ENCODE assay signal across 11 cellular contexts in the genomic region with DNA sequence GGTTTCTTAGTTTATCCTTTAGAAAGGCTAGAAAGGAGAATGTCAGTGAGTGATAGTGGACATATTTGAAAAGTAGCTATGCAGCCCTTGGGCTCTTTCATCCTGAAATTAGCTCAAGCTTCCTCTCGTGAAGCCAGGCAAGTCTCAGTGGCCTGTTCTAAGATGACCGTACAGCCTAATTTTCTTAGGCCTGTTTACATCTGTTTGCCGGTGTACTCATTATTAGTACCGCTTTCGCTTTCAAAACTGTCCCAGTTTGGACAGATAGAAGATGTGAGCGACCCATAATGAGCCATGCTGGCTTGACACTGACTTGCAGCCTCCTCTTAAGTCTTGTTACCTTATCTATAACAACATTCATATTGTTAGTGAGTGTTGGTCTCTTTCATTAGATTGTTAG. TPM values are rescaled to one million over a fixed set of nuclear protein-coding genes. Genes with fewer than 3 reads are reported as not detected.
A peak's percentile ranks its signal among the peaks of the same experiment; 100 is the strongest.
DNase-seq lines count a peak whose midpoint lies in the region; ATAC-seq and FAIRE-seq lines count a peak whose summit lies in the region.
"Had no signal": no experiment of that assay in that cellular context is flagged by ENCODE, and none has a peak within 500 bp of the region (broad histone marks: within the 10 kb centered on the region; RNA-seq: fewer than 3 reads in every experiment).

No MANE protein-coding gene starts in this region.

- peak overlapping the region; percentile 92 for H3K27ac Mint-ChIP-seq in memory B cell
- H3K27ac Mint-ChIP-seq: T-cell had no signal

- H3K4me1 Mint-ChIP-seq in memory B cell, result peaks cover 16% of the 10 kb centered on the region

- ATAC-seq in GM19025 (IDR thresholded peaks at IDR 0.05; ENCODE audit: low read depth, unreplicated experiment) (peak; percentile 95), HG02623 (IDR thresholded peaks at IDR 0.05; ENCODE audit: unreplicated experiment) (peak; percentile 95), HG03460 (IDR thresholded peaks at IDR 0.05; ENCODE audit: unreplicated experiment) (peak; percentile 92), memory B cell (ENCODE audit: low read depth) (peak; percentile 93)
- ATAC-seq: T-cell had no signal

- H3K4me3 Mint-ChIP-seq in memory B cell, result peak overlapping the region; percentile 43
- H3K4me3 Mint-ChIP-seq: T-cell had no signal

- no peaks in the 10 kb centered on the region for H3K9me3 Mint-ChIP-seq in memory B cell
- H3K9me3 Mint-ChIP-seq: T-cell had no signal

- peak in 1 of 2 donors; percentile 26 for DNase-seq in memory B cell (ENCODE audit: low spot score in 2 of 2)
- no peak for DNase-seq in frontal cortex (ENCODE audit: low spot score in 2 of 2)
- no peak for DNase-seq in DMS 273 treated with DMSO at 0.1 percent for 48 hours (lab: John Stamatoyannopoulos, UW)
- no peak for DNase-seq in activated CD4-positive, alpha-beta T cell treated with anti-CD3 and anti-CD28 coated beads, Interleukin-2, amount 50 U/mL, for 4 hours
- DNase-seq in A172 (ENCODE audit: low spot score), result no peak
- DNase-seq: hippocampal formation, T-cell had no signal

- no peaks in the 10 kb centered on the region for H3K27me3 Mint-ChIP-seq in memory B cell

- H3K36me3 Mint-ChIP-seq in memory B cell, result no peaks in the 10 kb centered on the region
- H3K36me3 Mint-ChIP-seq: T-cell had no signal

- no peak for FAIRE-seq in frontal cortex (lab: Jason Lieb, UNC)
- FAIRE-seq: colon had no signal

RNA-seq across cellular contexts. Expression of a gene that starts 5.7 kb away (rescaled TPM):
- not detected for total RNA-seq in frontal cortex
- total RNA-seq in A172 (2014; rRNA removed; shearing (Covaris generic)), result 0.21 and 0.43 TPM in 2 replicates
- total RNA-seq: T-cell had no signal
